Comparison of ENCODE assay signal across 10 cellular contexts in the genomic region with DNA sequence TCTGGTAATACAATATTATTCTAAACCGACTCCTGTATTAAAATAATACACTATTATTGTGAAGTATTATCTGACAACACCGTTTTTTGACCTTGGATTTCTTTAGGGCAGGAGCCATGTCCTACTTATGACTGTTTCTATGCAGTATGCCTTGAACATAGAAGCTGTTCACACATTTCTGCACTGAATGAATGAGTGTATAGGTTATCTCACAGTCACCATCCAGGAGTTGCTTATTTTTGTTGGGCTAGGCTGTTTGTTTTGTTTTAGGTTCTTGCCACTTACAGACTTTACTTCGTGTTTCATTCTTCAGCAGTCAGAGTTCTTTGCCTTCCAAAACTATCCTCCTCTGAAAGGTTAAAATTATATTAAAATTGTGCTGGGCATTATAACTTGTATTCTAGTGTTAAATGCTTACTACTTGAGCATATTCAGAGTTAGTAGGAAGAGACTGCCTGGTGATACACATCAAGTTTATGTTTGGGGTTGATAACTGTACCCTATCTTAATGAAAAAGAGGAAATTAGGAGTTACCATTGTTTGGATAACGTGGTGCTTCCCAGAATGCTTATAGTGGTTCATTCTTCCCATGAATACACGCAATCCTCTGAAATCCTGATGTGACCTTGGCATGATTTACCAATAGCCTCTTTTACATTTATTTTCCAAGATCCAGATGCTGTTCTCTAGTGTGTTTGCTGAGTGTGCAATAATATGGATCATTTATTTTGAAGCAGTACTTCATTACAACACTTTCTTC. TPM values are rescaled to one million over a fixed set of nuclear protein-coding genes. Genes with fewer than 3 reads are reported as not detected.
DNase-seq lines count a peak whose midpoint lies in the region; ATAC-seq and TF ChIP-seq lines count a peak whose summit lies in the region.
"Had no signal": no experiment of that assay in that cellular context is flagged by ENCODE, and none has a peak within 500 bp of the region (broad histone marks: within the 10 kb centered on the region; RNA-seq: fewer than 3 reads in every experiment).

No MANE protein-coding gene starts in this region.

- CTCF ChIA-PET in activated B cell treated with CpG ODN at 0.5 μM for 24 hours (lab: Charles Lee) = interaction anchor here (1.5 kb wide), 1 partner anchor 45 kb away, joined by 11 read pairs; no protein-coding TSS in a partner anchor

- H3K9me3 ChIP-seq in stomach = no peaks in the 10 kb centered on the region

- TF ChIP-seq CTCF in activated B cell treated with CpG ODN at 0.5 μM for 24 hours (IDR thresholded peaks at IDR 0.05) = no peak
- no peak for TF ChIP-seq CTCF in fibroblast of villous mesenchyme (IDR thresholded peaks at IDR 0.05; ENCODE audit: insufficient read depth, low read depth, low read length)
- TF ChIP-seq CTCF in stomach (IDR thresholded peaks at IDR 0.05) = no peak

- H3K27me3 Mint-ChIP-seq in activated T-cell treated with anti-CD3 and anti-CD28 coated beads, Interleukin-2, amount 50 U/mL, for 4 hours (ENCODE audit: low read depth) = no peaks in the 10 kb centered on the region
- H3K27me3 Mint-ChIP-seq in activated B cell treated with CpG ODN at 0.5 μM for 24 hours = no peaks in the 10 kb centered on the region

- H3K27me3 ChIP-seq in stomach = no peaks in the 10 kb centered on the region

- peaks cover 29 to 59% (median 56%) of the 10 kb centered on the region in 4 donors for H3K4me1 ChIP-seq in stomach

- 18 to 25% (median 20%) methylated on average over 5 of the region's 5 CpGs for WGBS in stomach, 5 donors

- H3K36me3 Mint-ChIP-seq in activated T-cell treated with anti-CD3 and anti-CD28 coated beads, Interleukin-2, amount 50 U/mL, for 4 hours (ENCODE audit: insufficient read depth) = peaks cover 10% of the 10 kb centered on the region
- peaks cover 22% of the 10 kb centered on the region for H3K36me3 Mint-ChIP-seq in activated B cell treated with CpG ODN at 0.5 μM for 24 hours (ENCODE audit: low read depth)

- no peak for TF ChIP-seq EP300 in stomach (IDR thresholded peaks at IDR 0.05)

- H3K9me3 Mint-ChIP-seq in activated T-cell treated with anti-CD3 and anti-CD28 coated beads, Interleukin-2, amount 50 U/mL, for 4 hours = no peaks in the 10 kb centered on the region
- no peaks in the 10 kb centered on the region for H3K9me3 Mint-ChIP-seq in activated B cell treated with CpG ODN at 0.5 μM for 24 hours

- DNase-seq in activated T-cell treated with anti-CD3 and anti-CD28 coated beads, Interleukin-2, amount 50 U/mL, for 4 hours = no peak
- no peak for DNase-seq in activated T-cell treated with anti-CD3 and anti-CD28 coated beads, Interleukin-2, amount 50 U/mL, for 1 hour
- DNase-seq in activated B cell treated with CpG ODN at 0.5 μM for 24 hours (no peak), fibroblast of villous mesenchyme (ENCODE audit: low read depth) (peak; percentile 58), stomach (no peak), posterior vena cava (ENCODE audit: low spot score) (no peak)
- DNase-seq: activated CD4-positive, alpha-beta T cell treated with anti-CD3 and anti-CD28 coated beads for 1 hour; DMS153 had no signal

- H3K27ac ChIP-seq in stomach = peak overlapping the region in 3 of 5 donors; percentile 91 to 92 (median 91)

- peak overlapping the region; percentile 95 for H3K4me3 Mint-ChIP-seq in activated T-cell treated with anti-CD3 and anti-CD28 coated beads, Interleukin-2, amount 50 U/mL, for 4 hours
- H3K4me3 Mint-ChIP-seq in activated B cell treated with CpG ODN at 0.5 μM for 24 hours = peak overlapping the region; percentile 94

- H3K27ac Mint-ChIP-seq in activated B cell treated with CpG ODN at 0.5 μM for 24 hours = peak overlapping the region; percentile 91

- H3K4me3 ChIP-seq in fibroblast of villous mesenchyme (ENCODE audit: low read depth, low read length) (peak overlapping the region; percentile 81), stomach (peak overlapping the region in 3 of 4 donors; percentile 94 to 96 (median 94))

- no peak for ATAC-seq in activated T-cell treated with anti-CD3 and anti-CD28 coated beads, Interleukin-2, amount 50 U/mL, for 4 hours
- ATAC-seq in activated B cell treated with CpG ODN at 0.5 μM for 24 hours (ENCODE audit: low read depth) = no peak
- ATAC-seq in HG02870 (IDR thresholded peaks at IDR 0.05; ENCODE audit: unreplicated experiment) = no peak
- ATAC-seq in HG03342 (IDR thresholded peaks at IDR 0.05; ENCODE audit: unreplicated experiment) = no peak

- intact Hi-C loops in activated B cell treated with CpG ODN at 0.5 μM for 24 hours (cut with micrococcal nuclease) (loop anchor here (1.0 to 10.0 kb wide), 5 partner anchors 44 to 1838 kb away; partner anchors contain the start of genes STARD3NL and VPS41), stomach (cut with DNase I; ENCODE audit: low total_unique reads) (no loop called here), posterior vena cava (cut with DNase I) (no loop called here)

- no peak for TF ChIP-seq POLR2A in stomach (IDR thresholded peaks at IDR 0.05)

- H3K36me3 ChIP-seq in stomach = peaks cover 0 to 9% (median 9%) of the 10 kb centered on the region in 4 donors

- H3K4me1 Mint-ChIP-seq in activated T-cell treated with anti-CD3 and anti-CD28 coated beads, Interleukin-2, amount 50 U/mL, for 4 hours (ENCODE audit: low read depth) = peaks cover 55% of the 10 kb centered on the region
- H3K4me1 Mint-ChIP-seq in activated B cell treated with CpG ODN at 0.5 μM for 24 hours = peaks cover 59% of the 10 kb centered on the region

- POLR2A ChIA-PET in activated B cell treated with CpG ODN at 0.5 μM for 24 hours (lab: Charles Lee) = interaction anchor here (1.0 to 5.5 kb wide), 4 partner anchors 15 to 510 kb away, joined by 3 to 80 read pairs (median 17); partner anchors contain the start of genes CDK13 and SUGCT

RNA-seq across cellular contexts. Expression of gene RALA, which starts 1.7 kb away (rescaled TPM):
- 10 to 100 TPM; 28.5 to 31.3 (median 30.1) TPM for total RNA-seq in activated T-cell treated with anti-CD3 and anti-CD28 coated beads, Interleukin-2, amount 50 U/mL, for 4 hours
- total RNA-seq in activated B cell treated with CpG ODN at 0.5 μM for 24 hours (32.6 and 37.3 TPM in 2 replicates), fibroblast of villous mesenchyme (20.3 and 22.2 TPM in 2 replicates), stomach (10 to 100 TPM; 10.6 to 40.3 (median 33.8) TPM), posterior vena cava (10 to 100 TPM; 22.1 to 23.7 TPM)
- polyA plus RNA-seq in stomach = 10 to 100 TPM; 26.6 to 57.0 (median 29.4) TPM

RNA-seq across cellular contexts. Expression of gene YAE1, which starts 58.9 kb away (rescaled TPM):
- 10 to 100 TPM in 1 of 3 donors, 1 to 10 TPM in 2; 9.2 to 11.3 (median 9.3) TPM for total RNA-seq in activated T-cell treated with anti-CD3 and anti-CD28 coated beads, Interleukin-2, amount 50 U/mL, for 4 hours
- 13.3 and 16.1 TPM in 2 replicates for total RNA-seq in activated B cell treated with CpG ODN at 0.5 μM for 24 hours
- 29.3 and 56.6 TPM in 2 replicates for total RNA-seq in fibroblast of villous mesenchyme
- 10 to 100 TPM in 2 of 5 donors, 1 to 10 TPM in 3; 1.2 to 33.0 (median 9.6) TPM for total RNA-seq in stomach
- polyA plus RNA-seq in stomach = 10 to 100 TPM; 26.5 to 38.6 (median 29.4) TPM
- 10 to 100 TPM; 16.0 to 18.0 TPM for total RNA-seq in posterior vena cava
